ENCODE assay signal across 12 cellular contexts in genomic region chr5:107808671-107809137, GRCh38.
DNase-seq lines count a peak whose midpoint lies in the region; TF ChIP-seq lines count a peak whose summit lies in the region.
"Had no signal": no experiment of that assay in that cellular context is flagged by ENCODE, and none has a peak within 500 bp of the region (broad histone marks: within the 10 kb centered on the region; RNA-seq: fewer than 3 reads in every experiment).

No MANE protein-coding gene starts in this region.

- no peaks in the 10 kb centered on the region for H3K9me2 ChIP-seq in OCI-LY7 (ENCODE audit: insufficient read depth, low read length)

- intact Hi-C loops in OCI-LY7 (cut with micrococcal nuclease; ENCODE audit: unreplicated experiment) = no loop called here

- no peak overlapping the region for H3K27ac ChIP-seq in OCI-LY7 (ENCODE audit: low read depth, low read length, poor library complexity, severe bottlenecking)

- H4K20me1 ChIP-seq in OCI-LY7 (ENCODE audit: insufficient read depth, low read length) = no peaks in the 10 kb centered on the region; the same call in 1 of the 2 replicates

- peaks cover 7% of the 10 kb centered on the region for H3K27me3 Mint-ChIP-seq in glutamatergic neuron (ENCODE audit: unreplicated experiment)

- H3K79me2 ChIP-seq in OCI-LY7 (ENCODE audit: insufficient read depth, low read depth, low read length) = no peaks in the 10 kb centered on the region

- no TSS peak for BruUV-seq in OCI-LY7 (replicated peaks; lab: Mats Ljungman, UMichigan)

- DNase-seq in NCI-H1417 (lab: John Stamatoyannopoulos, UW) (peak; percentile 33 to 94 (median 78)), NCI-H1417 treated with DMSO at 0.1 percent for 48 hours (lab: John Stamatoyannopoulos, UW) (no peak), NCI-H2227 treated with DMSO at 0.1 percent for 48 hours (lab: John Stamatoyannopoulos, UW) (peak; percentile 52), glutamatergic neuron (peak; percentile 80), retina (peak; percentile 55), SHP77 (lab: John Stamatoyannopoulos, UW) (no peak), OCI-LY7 (ENCODE audit: low spot score) (no peak)
- no peak for DNase-seq in central memory CD4-positive, alpha-beta T cell
- DNase-seq: 8988T, NCI-H526 treated with DMSO at 0.1 percent for 48 hours had no signal

- H3K4me3 ChIP-seq in OCI-LY7 (ENCODE audit: low read depth, low read length, poor library complexity, severe bottlenecking) = no peak overlapping the region
- H3K4me3 ChIP-seq: K562 had no signal

- H3K4me1 ChIP-seq in OCI-LY7 (ENCODE audit: insufficient read depth, low read length, poor library complexity, severe bottlenecking) = no peaks in the 10 kb centered on the region

- H3K9me3 ChIP-seq in OCI-LY7 (ENCODE audit: low read length) = no peaks in the 10 kb centered on the region

- H3K27ac Mint-ChIP-seq in glutamatergic neuron (ENCODE audit: unreplicated experiment) = no peak overlapping the region
- H3K27ac Mint-ChIP-seq: stimulated activated naive CD8-positive, alpha-beta T cell treated with anti-CD3 and anti-CD28 coated beads, Interleukin-15, Interleukin-2, amounts not matched to agents 100 ng/mL and 50 ng/mL, for 24 hours had no signal

- no peak overlapping the region for H3K4me2 ChIP-seq in OCI-LY7 (ENCODE audit: low read length)

- H3K36me3 Mint-ChIP-seq in glutamatergic neuron (ENCODE audit: unreplicated experiment) = no peaks in the 10 kb centered on the region

- H3K9me3 Mint-ChIP-seq in glutamatergic neuron (ENCODE audit: unreplicated experiment) = peaks cover 26% of the 10 kb centered on the region
- H3K9me3 Mint-ChIP-seq: stimulated activated naive CD8-positive, alpha-beta T cell treated with anti-CD3 and anti-CD28 coated beads, Interleukin-15, Interleukin-2, amounts not matched to agents 100 ng/mL and 50 ng/mL, for 24 hours had no signal

- POLR2A ChIA-PET in OCI-LY7 (lab: Charles Lee) = no interaction called here

- H3K4me1 Mint-ChIP-seq in glutamatergic neuron (ENCODE audit: low read depth, unreplicated experiment) = peaks cover 46% of the 10 kb centered on the region

- CTCF ChIA-PET in OCI-LY7 (lab: Charles Lee; ENCODE audit: unreplicated experiment) = no interaction called here

- H3K4me3 Mint-ChIP-seq in glutamatergic neuron (ENCODE audit: unreplicated experiment) = no peak overlapping the region
- H3K4me3 Mint-ChIP-seq: stimulated activated naive CD8-positive, alpha-beta T cell treated with anti-CD3 and anti-CD28 coated beads, Interleukin-15, Interleukin-2, amounts not matched to agents 100 ng/mL and 50 ng/mL, for 24 hours had no signal

- TF ChIP-seq CTCF in glutamatergic neuron (IDR thresholded peaks at IDR 0.05; ENCODE audit: partially characterized antibody, unreplicated experiment) (no peak), OCI-LY7 (conservative IDR thresholded peaks at IDR 0.05; ENCODE audit: low read length) (no peak)

- no peak overlapping the region for H2AFZ ChIP-seq in OCI-LY7 (ENCODE audit: low read length)

- H3K36me3 ChIP-seq in OCI-LY7 (ENCODE audit: insufficient read depth, low read length) = no peaks in the 10 kb centered on the region

Comparison
In these comparisons a context has a peak if more than half of its experiments do, and no peak if none do; other contexts are left out.
1. DNase-seq: peak in NCI-H1417 (3 of 3), NCI-H2227 treated with DMSO at 0.1 percent for 48 hours (single experiment), glutamatergic neuron (single experiment) and retina (single experiment); none in NCI-H1417 treated with DMSO at 0.1 percent for 48 hours (single experiment), SHP77 (0 of 2), central memory CD4-positive, alpha-beta T cell (single experiment) and OCI-LY7 (single experiment).